Comparison of ENCODE assay signal across 34 cellular contexts in genomic region chr15:66374179-66374578, GRCh38.
"Had no signal": no experiment of that assay in that cellular context is flagged by ENCODE, and none has a peak within 500 bp of the region (broad histone marks: within the 10 kb centered on the region; RNA-seq: fewer than 3 reads in every experiment).

No MANE protein-coding gene starts in this region.

- H3K36me3 ChIP-seq: MG63 had no signal

- H3K27me3 ChIP-seq: MG63 had no signal

- H3K4me3 ChIP-seq: MG63 had no signal

- DNase-seq: Karpas-422, Kasumi-1, MG63, MM.1S, MV-4-11, NCI-H1048, NCI-H1092, NCI-H1092 treated with DMSO at 0.1 percent for 48 hours, NCI-H1105, NCI-H1105 treated with DMSO at 0.1 percent for 48 hours, NCI-H1417, NCI-H1417 treated with DMSO at 0.1 percent for 48 hours, NCI-H1436, NCI-H1436 treated with DMSO at 0.1 percent for 48 hours, NCI-H146, NCI-H1694, NCI-H1694 treated with DMSO at 0.1 percent for 48 hours, NCI-H187, NCI-H187 treated with DMSO at 0.1 percent for 48 hours, NCI-H1930, NCI-H2029, NCI-H2029 treated with DMSO at 0.1 percent for 48 hours, NCI-H2081, NCI-H2081 treated with DMSO at 0.1 percent for 48 hours, NCI-H2107, NCI-H2171, NCI-H2171 treated with DMSO at 0.1 percent for 48 hours, NCI-H2227 treated with DMSO at 0.1 percent for 48 hours, NCI-H226, NCI-H345, NCI-H446, NCI-H446 treated with DMSO at 0.1 percent for 48 hours, NCI-H510A, NCI-H510A treated with DMSO at 0.1 percent for 48 hours had no signal
